In genomic region chr16:31149894-31150890, GRCh38 we compare ENCODE assay signal across 18 cellular contexts. TPM values are rescaled to one million over a fixed set of nuclear protein-coding genes. Genes with fewer than 3 reads are reported as not detected.
DNase-seq lines count a peak whose midpoint lies in the region; ATAC-seq and TF ChIP-seq lines count a peak whose summit lies in the region.
"Had no signal": no experiment of that assay in that cellular context is flagged by ENCODE, and none has a peak within 500 bp of the region (broad histone marks: within the 10 kb centered on the region; RNA-seq: fewer than 3 reads in every experiment).

PRSS36 (minus strand) TSS chr16:31150066; CDS start chr16:31150035, 31 bp downstream.

- H3K4me2 ChIP-seq in BLaER1 treated with 17β-estradiol and CSF1 and Interleukin-3, amounts not matched to agents 10 nM and 100 nM, result peak within 1 kb of the TSS; percentile 48 to 94 (median 72)

- no peak for ATAC-seq in omental fat pad (ENCODE audit: low FRiP score)
- no peak for ATAC-seq in GM18868 (IDR thresholded peaks at IDR 0.05; ENCODE audit: unreplicated experiment)
- ATAC-seq in HG03571 (IDR thresholded peaks at IDR 0.05; ENCODE audit: unreplicated experiment), result no peak

- peaks cover 25 to 49% (median 33%) of the 10 kb centered on the region in 10 experiments for H3K4me1 ChIP-seq in BLaER1 treated with 17β-estradiol and CSF1 and Interleukin-3, amounts not matched to agents 10 nM and 100 nM
- H3K4me1 ChIP-seq in mucosa of rectum (ENCODE audit: control insufficient read depth in 2 of 2, insufficient read depth in 2 of 2, low read length in 2 of 2), result peaks cover 0 to 7% of the 10 kb centered on the region in 2 donors

- TF ChIP-seq CTCF in omental fat pad (IDR thresholded peaks at IDR 0.05), result no peak

- H3K4me1 Mint-ChIP-seq in dendritic cell treated with granulocyte-macrophage colony-stimulating factor and Interleukin-4, amounts not matched to agents 40 ng/mL and 50 ng/mL, for 4 days (ENCODE audit: low read depth), result peaks cover 68% of the 10 kb centered on the region
- H3K4me1 Mint-ChIP-seq: CD8-positive, alpha-beta memory T cell had no signal

- H3K27ac ChIP-seq in BLaER1 treated with 17β-estradiol and CSF1 and Interleukin-3, amounts not matched to agents 10 nM and 100 nM, result peak within 1 kb of the TSS; percentile 18 to 77 (median 57); a peak in 20 of 22 replicates
- peak within 1 kb of the TSS; percentile 3 to 39 for H3K27ac ChIP-seq in mucosa of rectum (ENCODE audit: low read depth in 2 of 2, low read length in 2 of 2)
- H3K27ac ChIP-seq: brain microvascular endothelial cell, GM23248 had no signal

- peak within 1 kb of the TSS in 6 of 10 experiments; percentile 1 to 42 (median 27); a peak in 10 of 20 replicates for H3K4me3 ChIP-seq in BLaER1 treated with 17β-estradiol and CSF1 and Interleukin-3, amounts not matched to agents 10 nM and 100 nM
- no peak within 1 kb of the TSS for H3K4me3 ChIP-seq in H7 (ENCODE audit: insufficient read depth, low read depth, low read length)
- H3K4me3 ChIP-seq in mucosa of rectum (ENCODE audit: low read length in 2 of 2), result peak within 1 kb of the TSS in 1 of 2 donors; percentile 3
- H3K4me3 ChIP-seq: GM23248 had no signal

- H3K9me3 Mint-ChIP-seq in dendritic cell treated with granulocyte-macrophage colony-stimulating factor and Interleukin-4, amounts not matched to agents 40 ng/mL and 50 ng/mL, for 4 days, result no peaks in the 10 kb centered on the region
- H3K9me3 Mint-ChIP-seq: activated T-helper 2 cell treated with anti-CD3 and anti-CD28 coated beads, Interferon-gamma antibody, Interleukin-2, Interleukin-4, amounts not matched to agents 10 μg/mL and 5 μg/mL and 100 μg/mL, durations not matched to agents 14 hours and 24 hours and 36 hours; CD8-positive, alpha-beta memory T cell had no signal

- H3K27me3 Mint-ChIP-seq in dendritic cell treated with granulocyte-macrophage colony-stimulating factor and Interleukin-4, amounts not matched to agents 40 ng/mL and 50 ng/mL, for 4 days, result no peaks in the 10 kb centered on the region

- H3K36me3 ChIP-seq in BLaER1 treated with 17β-estradiol and CSF1 and Interleukin-3, amounts not matched to agents 10 nM and 100 nM, result no peaks in the 10 kb centered on the region
- H3K36me3 ChIP-seq in H7 (replicated peaks; ENCODE audit: control insufficient read depth, insufficient read depth, low read length), result no peaks in the 10 kb centered on the region
- no peaks in the 10 kb centered on the region for H3K36me3 ChIP-seq in mucosa of rectum (ENCODE audit: control insufficient read depth in 2 of 2, insufficient read depth in 2 of 2, low read length in 2 of 2)
- H3K36me3 ChIP-seq: brain microvascular endothelial cell had no signal

- peak within 1 kb of the TSS; percentile 93 for H3K27ac Mint-ChIP-seq in dendritic cell treated with granulocyte-macrophage colony-stimulating factor and Interleukin-4, amounts not matched to agents 40 ng/mL and 50 ng/mL, for 4 days
- H3K27ac Mint-ChIP-seq: activated T-helper 2 cell treated with anti-CD3 and anti-CD28 coated beads, Interferon-gamma antibody, Interleukin-2, Interleukin-4, amounts not matched to agents 10 μg/mL and 5 μg/mL and 100 μg/mL, durations not matched to agents 14 hours and 24 hours and 36 hours had no signal

- H3K36me3 Mint-ChIP-seq in dendritic cell treated with granulocyte-macrophage colony-stimulating factor and Interleukin-4, amounts not matched to agents 40 ng/mL and 50 ng/mL, for 4 days (ENCODE audit: low read depth), result peaks cover 26% of the 10 kb centered on the region

- H3K9ac ChIP-seq in BLaER1 treated with 17β-estradiol and CSF1 and Interleukin-3, amounts not matched to agents 10 nM and 100 nM, result peak within 1 kb of the TSS in 10 of 11 experiments; percentile 12 to 75 (median 54); a peak in 14 of 22 replicates
- no peak within 1 kb of the TSS for H3K9ac ChIP-seq in mucosa of rectum (ENCODE audit: low read depth in 1 of 2, low read length in 2 of 2)
- H3K9ac ChIP-seq: GM23248 had no signal

- intact Hi-C loops in dendritic cell treated with granulocyte-macrophage colony-stimulating factor and Interleukin-4, amounts not matched to agents 40 ng/mL and 50 ng/mL, for 4 days (cut with micrococcal nuclease), result no loop called here

- peak; percentile 50 for DNase-seq in H7
- no peak for DNase-seq in omental fat pad (ENCODE audit: low spot score)
- DNase-seq in cortex of kidney (lab: John Stamatoyannopoulos, UW), result no peak
- DNase-seq: activated CD4-positive, alpha-beta T cell treated with anti-CD3 and anti-CD28 coated beads for 48 hours; brain microvascular endothelial cell; CD8-positive, alpha-beta memory T cell; GM23248; NCI-H1930; NK-92 treated with Interleukin-12 subunit alpha and Interleukin-12 subunit beta, amount 100 ng/mL, for 24 hours; RPMI8226; stimulated activated CD4-positive, alpha-beta T cell treated with anti-CD3 and anti-CD28 coated beads, Interleukin-15, amount 100 ng/mL, for 24 hours had no signal

- no peaks in the 10 kb centered on the region for H4K20me1 ChIP-seq in BLaER1 treated with 17β-estradiol and CSF1 and Interleukin-3, amounts not matched to agents 10 nM and 100 nM

- peak within 1 kb of the TSS; percentile 77 for H3K4me3 Mint-ChIP-seq in dendritic cell treated with granulocyte-macrophage colony-stimulating factor and Interleukin-4, amounts not matched to agents 40 ng/mL and 50 ng/mL, for 4 days
- H3K4me3 Mint-ChIP-seq: CD8-positive, alpha-beta memory T cell had no signal

- no peaks in the 10 kb centered on the region for H3K27me3 ChIP-seq in BLaER1 treated with 17β-estradiol and CSF1 and Interleukin-3, amounts not matched to agents 10 nM and 100 nM
- H3K27me3 ChIP-seq in H7 (ENCODE audit: control insufficient read depth, insufficient read depth, low read length), result peaks cover 22% of the 10 kb centered on the region
- H3K27me3 ChIP-seq in mucosa of rectum (ENCODE audit: control insufficient read depth in 2 of 2, insufficient read depth in 2 of 2, low read length in 2 of 2), result peaks cover 0 to 3% of the 10 kb centered on the region in 2 donors

- H3K9me3 ChIP-seq in BLaER1 treated with 17β-estradiol and CSF1 and Interleukin-3, amounts not matched to agents 10 nM and 100 nM (replicated peaks in 1 of 11), result no peaks in the 10 kb centered on the region
- no peaks in the 10 kb centered on the region for H3K9me3 ChIP-seq in mucosa of rectum (ENCODE audit: control insufficient read depth in 2 of 2, low read length in 2 of 2)

RNA-seq across cellular contexts. Expression of gene PRSS36, which starts in this region (rescaled TPM):
- 0.59 and 1.1 TPM in 2 replicates for total RNA-seq in H7 (2014; rRNA removed; shearing (Covaris generic))
- 1 to 10 TPM; 4.1 to 8.8 (median 6.8) TPM for total RNA-seq in omental fat pad
- total RNA-seq: GM23248, NCI-H460 had no signal

Comparison
In these comparisons a context has a peak if more than half of its experiments do, and no peak if none do; other contexts are left out.
1. H3K9ac ChIP-seq: peak in BLaER1 treated with 17β-estradiol and CSF1 and Interleukin-3, amounts not matched to agents 10 nM and 100 nM (10 of 11); none in mucosa of rectum (0 of 2).